32 cellular contexts compared by ENCODE assay signal in genomic region chr2:239516954-239517305, GRCh38.
"Had no signal": no experiment of that assay in that cellular context is flagged by ENCODE, and none has a peak within 500 bp of the region (broad histone marks: within the 10 kb centered on the region; RNA-seq: fewer than 3 reads in every experiment).

No MANE protein-coding gene starts in this region.

- H3K27ac Mint-ChIP-seq: activated CD4-positive, alpha-beta memory T cell treated with anti-CD3 and anti-CD28 coated beads for 36 hours; activated CD4-positive, alpha-beta T cell treated with anti-CD3 and anti-CD28 coated beads for 36 hours; activated CD4-positive, alpha-beta T cell treated with anti-CD3 and anti-CD28 coated beads, Interleukin-2, amount 10 ng/mL, durations not matched to agents 24 days and 14 days; activated CD8-positive, alpha-beta memory T cell treated with anti-CD3 and anti-CD28 coated beads, Interleukin-2, amount 10 ng/mL, durations not matched to agents 7 days and 5 days; activated CD8-positive, alpha-beta T cell treated with anti-CD3 and anti-CD28 coated beads, Interleukin-2, amount 10 ng/mL, durations not matched to agents 7 days and 5 days; activated naive CD4-positive, alpha-beta T cell treated with anti-CD3 and anti-CD28 coated beads, Interleukin-2, amount 10 ng/mL, durations not matched to agents 7 days and 5 days; activated naive CD4-positive, alpha-beta T cell treated with anti-CD3 and anti-CD28 coated beads, Interleukin-2, amount 50 U/mL, for 72 hours; activated naive CD8-positive, alpha-beta T cell treated with anti-CD3 and anti-CD28 coated beads, Interleukin-2, amount 10 ng/mL, durations not matched to agents 7 days and 5 days; activated T-helper 1 cell treated with anti-CD3 and anti-CD28 coated beads, Interleukin-12 subunit alpha, Interleukin-12 subunit beta, Interleukin-2, Interleukin-4 antibody, amounts not matched to agents 30 ng/mL and 10 ng/mL and 1 ng/mL, durations not matched to agents 14 hours and 24 hours and 36 hours; T-helper 17 cell; T-helper 2 cell treated with Interferon-gamma antibody and Interleukin-4, amounts not matched to agents 5 μg/mL and 100 μg/mL, for 36 hours had no signal

- H3K4me1 ChIP-seq: ascending aorta, breast epithelium, colonic mucosa, esophagus squamous epithelium had no signal

- H3K27me3 Mint-ChIP-seq: activated CD4-positive, alpha-beta T cell treated with anti-CD3 and anti-CD28 coated beads for 36 hours; activated CD4-positive, alpha-beta T cell treated with anti-CD3 and anti-CD28 coated beads, Interleukin-2, amount 10 ng/mL, durations not matched to agents 24 days and 14 days; activated CD8-positive, alpha-beta memory T cell treated with anti-CD3 and anti-CD28 coated beads, Interleukin-2, amount 10 ng/mL, durations not matched to agents 7 days and 5 days; activated naive CD8-positive, alpha-beta T cell treated with anti-CD3 and anti-CD28 coated beads, Interleukin-2, amount 10 ng/mL, durations not matched to agents 7 days and 5 days; T-helper 17 cell had no signal

- H3K36me3 ChIP-seq: ascending aorta, breast epithelium, cardiac muscle cell, colonic mucosa, esophagus squamous epithelium, gastroesophageal sphincter had no signal

- H3K36me3 Mint-ChIP-seq: activated CD4-positive, alpha-beta memory T cell treated with anti-CD3 and anti-CD28 coated beads for 36 hours; activated CD8-positive, alpha-beta memory T cell treated with anti-CD3 and anti-CD28 coated beads, Interleukin-2, amount 10 ng/mL, durations not matched to agents 7 days and 5 days; activated naive CD4-positive, alpha-beta T cell treated with anti-CD3 and anti-CD28 coated beads, Interleukin-2, amount 10 ng/mL, durations not matched to agents 7 days and 5 days; activated naive CD4-positive, alpha-beta T cell treated with anti-CD3 and anti-CD28 coated beads, Interleukin-2, amount 50 U/mL, for 72 hours; activated naive CD8-positive, alpha-beta T cell treated with anti-CD3 and anti-CD28 coated beads, Interleukin-2, amount 10 ng/mL, durations not matched to agents 7 days and 5 days; brain had no signal

- DNase-seq: activated CD4-positive, alpha-beta memory T cell treated with anti-CD3 and anti-CD28 coated beads for 36 hours; activated CD4-positive, alpha-beta T cell treated with anti-CD3 and anti-CD28 coated beads for 36 hours; activated CD4-positive, alpha-beta T cell treated with anti-CD3 and anti-CD28 coated beads, Interleukin-2, amount 10 ng/mL, durations not matched to agents 24 days and 14 days; activated CD4-positive, CD25-positive, alpha-beta regulatory T cell; activated CD4-positive, CD25-positive, alpha-beta regulatory T cell treated with anti-CD3 and anti-CD28 coated beads, Interleukin-2, amount 50 U/mL, for 72 hours; activated CD8-positive, alpha-beta memory T cell treated with anti-CD3 and anti-CD28 coated beads, Interleukin-2, amount 10 ng/mL, durations not matched to agents 7 days and 5 days; activated CD8-positive, alpha-beta memory T cell treated with anti-CD3 and anti-CD28 coated beads, Interleukin-2, amount 50 U/mL, for 4 hours; activated CD8-positive, alpha-beta T cell treated with anti-CD3 and anti-CD28 coated beads, Interleukin-2, amount 10 ng/mL, durations not matched to agents 7 days and 5 days; activated gamma-delta T cell; activated naive CD4-positive, alpha-beta T cell; activated naive CD4-positive, alpha-beta T cell treated with anti-CD3 and anti-CD28 coated beads, Interleukin-2, amount 10 ng/mL, durations not matched to agents 7 days and 5 days; activated naive CD8-positive, alpha-beta T cell treated with anti-CD3 and anti-CD28 coated beads, Interleukin-2, amount 10 ng/mL, durations not matched to agents 7 days and 5 days; activated T-cell treated with anti-CD3 and anti-CD28 coated beads, Interleukin-2, amount 50 U/mL, for 1 hour; activated T-cell treated with anti-CD3 and anti-CD28 coated beads, Interleukin-2, amount 50 U/mL, for 48 hours; central memory CD4-positive, alpha-beta T cell; cerebellar nuclear complex; colonic mucosa; effector CD8-positive, alpha-beta T cell; esophagus squamous epithelium; foreskin melanocyte; T-helper 1 cell; T-helper 17 cell; T1000 had no signal

- H3K4me3 Mint-ChIP-seq: activated CD4-positive, alpha-beta memory T cell treated with anti-CD3 and anti-CD28 coated beads for 36 hours; activated CD4-positive, alpha-beta T cell treated with anti-CD3 and anti-CD28 coated beads for 36 hours; activated CD4-positive, alpha-beta T cell treated with anti-CD3 and anti-CD28 coated beads, Interleukin-2, amount 10 ng/mL, durations not matched to agents 24 days and 14 days; activated CD8-positive, alpha-beta memory T cell treated with anti-CD3 and anti-CD28 coated beads, Interleukin-2, amount 10 ng/mL, durations not matched to agents 7 days and 5 days; activated CD8-positive, alpha-beta T cell treated with anti-CD3 and anti-CD28 coated beads, Interleukin-2, amount 10 ng/mL, durations not matched to agents 7 days and 5 days; activated naive CD4-positive, alpha-beta T cell treated with anti-CD3 and anti-CD28 coated beads, Interleukin-2, amount 10 ng/mL, durations not matched to agents 7 days and 5 days; activated naive CD8-positive, alpha-beta T cell treated with anti-CD3 and anti-CD28 coated beads, Interleukin-2, amount 10 ng/mL, durations not matched to agents 7 days and 5 days; activated T-helper 1 cell treated with anti-CD3 and anti-CD28 coated beads, Interleukin-12 subunit alpha, Interleukin-12 subunit beta, Interleukin-2, Interleukin-4 antibody, amounts not matched to agents 30 ng/mL and 10 ng/mL and 1 ng/mL, durations not matched to agents 14 hours and 24 hours and 36 hours; brain; T-helper 17 cell; T-helper 2 cell treated with Interferon-gamma antibody and Interleukin-4, amounts not matched to agents 5 μg/mL and 100 μg/mL, for 36 hours had no signal

- H3K27ac ChIP-seq: ascending aorta, breast epithelium, cardiac muscle cell, colonic mucosa, epithelial cell of prostate, esophagus squamous epithelium, gastroesophageal sphincter had no signal

- H3K4me1 Mint-ChIP-seq: activated CD4-positive, alpha-beta T cell treated with anti-CD3 and anti-CD28 coated beads, Interleukin-2, amount 10 ng/mL, durations not matched to agents 24 days and 14 days; activated CD8-positive, alpha-beta memory T cell treated with anti-CD3 and anti-CD28 coated beads, Interleukin-2, amount 10 ng/mL, durations not matched to agents 7 days and 5 days; activated naive CD4-positive, alpha-beta T cell treated with anti-CD3 and anti-CD28 coated beads, Interleukin-2, amount 10 ng/mL, durations not matched to agents 7 days and 5 days; activated naive CD8-positive, alpha-beta T cell treated with anti-CD3 and anti-CD28 coated beads, Interleukin-2, amount 10 ng/mL, durations not matched to agents 7 days and 5 days had no signal

- ATAC-seq: activated CD4-positive, alpha-beta T cell treated with anti-CD3 and anti-CD28 coated beads for 36 hours; activated CD8-positive, alpha-beta memory T cell treated with anti-CD3 and anti-CD28 coated beads, Interleukin-2, amount 10 ng/mL, durations not matched to agents 7 days and 5 days; activated CD8-positive, alpha-beta T cell treated with anti-CD3 and anti-CD28 coated beads, Interleukin-2, amount 10 ng/mL, durations not matched to agents 7 days and 5 days; activated naive CD4-positive, alpha-beta T cell treated with anti-CD3 and anti-CD28 coated beads, Interleukin-2, amount 50 U/mL, for 72 hours; gastroesophageal sphincter; T-helper 17 cell had no signal

- H3K9me3 ChIP-seq: ascending aorta, breast epithelium, colonic mucosa, esophagus squamous epithelium, gastroesophageal sphincter had no signal

- H3K4me3 ChIP-seq: ascending aorta, breast epithelium, cardiac muscle cell, colonic mucosa, esophagus squamous epithelium, gastroesophageal sphincter had no signal

- H3K27me3 ChIP-seq: ascending aorta, cardiac muscle cell, colonic mucosa, gastroesophageal sphincter had no signal

- H3K9me3 Mint-ChIP-seq: activated CD4-positive, alpha-beta memory T cell treated with anti-CD3 and anti-CD28 coated beads for 36 hours; activated CD4-positive, alpha-beta T cell treated with anti-CD3 and anti-CD28 coated beads, Interleukin-2, amount 10 ng/mL, durations not matched to agents 24 days and 14 days; activated naive CD4-positive, alpha-beta T cell treated with anti-CD3 and anti-CD28 coated beads, Interleukin-2, amount 10 ng/mL, durations not matched to agents 7 days and 5 days; activated naive CD4-positive, alpha-beta T cell treated with anti-CD3 and anti-CD28 coated beads, Interleukin-2, amount 50 U/mL, for 72 hours; activated naive CD8-positive, alpha-beta T cell treated with anti-CD3 and anti-CD28 coated beads, Interleukin-2, amount 10 ng/mL, durations not matched to agents 7 days and 5 days; activated T-helper 1 cell treated with anti-CD3 and anti-CD28 coated beads, Interleukin-12 subunit alpha, Interleukin-12 subunit beta, Interleukin-2, Interleukin-4 antibody, amounts not matched to agents 30 ng/mL and 10 ng/mL and 1 ng/mL, durations not matched to agents 14 hours and 24 hours and 36 hours; T-helper 2 cell treated with Interferon-gamma antibody and Interleukin-4, amounts not matched to agents 5 μg/mL and 100 μg/mL, for 36 hours had no signal
